ENCODE assay signal across 20 cellular contexts in the genomic region with DNA sequence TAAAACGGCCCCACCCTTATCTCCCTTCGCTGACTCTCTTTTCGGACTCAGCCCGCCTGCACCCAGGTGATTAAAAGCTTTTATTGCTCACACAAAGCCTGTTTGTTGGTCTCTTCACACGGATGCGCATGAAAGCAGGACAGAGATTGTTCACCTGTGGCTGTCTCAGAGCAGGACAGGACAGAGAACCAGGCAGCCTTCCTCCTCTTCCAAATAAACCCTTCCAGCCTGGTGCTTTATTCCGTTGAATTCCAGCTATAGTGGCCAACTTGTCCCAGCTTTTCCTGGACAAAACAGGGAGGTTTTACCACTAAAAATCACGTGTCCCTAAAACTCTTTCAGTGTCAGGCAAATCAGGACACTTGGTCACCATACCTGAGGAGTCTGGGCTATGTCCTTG. TPM values are rescaled to one million over a fixed set of nuclear protein-coding genes. Genes with fewer than 3 reads are reported as not detected.
DNase-seq lines count a peak whose midpoint lies in the region; ATAC-seq and TF ChIP-seq lines count a peak whose summit lies in the region.
"Had no signal": no experiment of that assay in that cellular context is flagged by ENCODE, and none has a peak within 500 bp of the region (broad histone marks: within the 10 kb centered on the region; RNA-seq: fewer than 3 reads in every experiment).

No MANE protein-coding gene starts in this region.

- H3K79me2 ChIP-seq in PC-3 (ENCODE audit: low read length) = no peaks in the 10 kb centered on the region
- no peaks in the 10 kb centered on the region for H3K79me2 ChIP-seq in smooth muscle cell (ENCODE audit: low read depth)

- H3K36me3 ChIP-seq in PC-3 (ENCODE audit: low read depth, low read length) = no peaks in the 10 kb centered on the region
- no peaks in the 10 kb centered on the region for H3K36me3 ChIP-seq in iPS DF 6.9 (ENCODE audit: control insufficient read depth, insufficient read depth, low read length)
- H3K36me3 ChIP-seq in smooth muscle cell (ENCODE audit: low read depth) = no peaks in the 10 kb centered on the region

- no peak overlapping the region for H3K4me2 ChIP-seq in PC-3 (ENCODE audit: low read length)
- peak overlapping the region; percentile 40 for H3K4me2 ChIP-seq in smooth muscle cell

- CTCF ChIA-PET in PC-3 (lab: Charles Lee) = no interaction called here

- TSS peak; percentile 26 for BruUV-seq in PC-3 (replicated peaks; lab: Mats Ljungman, UMichigan)

- H3F3A ChIP-seq in PC-3 (ENCODE audit: low read length, unreplicated experiment) = no peaks in the 10 kb centered on the region
- H3F3A ChIP-seq in smooth muscle cell (ENCODE audit: low read depth) = peaks cover 3% of the 10 kb centered on the region

- DNase-seq in NCI-H748 (lab: John Stamatoyannopoulos, UW; ENCODE audit: unreplicated experiment) = peak; percentile 32
- no peak for DNase-seq in NCI-H748 treated with DMSO at 0.1 percent for 48 hours (lab: John Stamatoyannopoulos, UW)
- no peak for DNase-seq in PC-3
- no peak for DNase-seq in iPS DF 6.9 (ENCODE audit: low read depth, low spot score)
- no peak for DNase-seq in smooth muscle cell (lab: John Stamatoyannopoulos, UW; ENCODE audit: unreplicated experiment)
- DNase-seq in amygdala (lab: John Stamatoyannopoulos, UW) = no peak
- DNase-seq: 8988T; CD4-positive, alpha-beta memory T cell; NCI-H1048; NCI-H2107; NCI-H524 treated with DMSO at 0.1 percent for 48 hours; NK-92 treated with Interleukin-12 subunit alpha and Interleukin-12 subunit beta, amount 100 ng/mL, for 24 hours; OCI-M1 had no signal

- no peak overlapping the region for H3K9ac ChIP-seq in PC-3 (ENCODE audit: low read length)
- no peak overlapping the region for H3K9ac ChIP-seq in smooth muscle cell (ENCODE audit: low read depth)
- H3K9ac ChIP-seq: GM23248 had no signal

- no peak for TF ChIP-seq CTCF in PC-3 (conservative IDR thresholded peaks at IDR 0.05; ENCODE audit: low read depth, low read length)
- TF ChIP-seq CTCF in smooth muscle cell (IDR thresholded peaks at IDR 0.05; ENCODE audit: borderline replicate concordance, insufficient read depth, poor library complexity, severe bottlenecking) = no peak

- no peak overlapping the region for H3K27ac ChIP-seq in PC-3 (ENCODE audit: low read length)
- peak overlapping the region; percentile 70 for H3K27ac ChIP-seq in iPS DF 6.9 (ENCODE audit: low read length)
- no peak overlapping the region for H3K27ac ChIP-seq in smooth muscle cell (ENCODE audit: low read depth)
- H3K27ac ChIP-seq: RWPE1 had no signal

- H2AFZ ChIP-seq in PC-3 (ENCODE audit: low read length) = no peak overlapping the region
- H2AFZ ChIP-seq in smooth muscle cell (ENCODE audit: low read depth) = no peak overlapping the region

- H3K9me2 ChIP-seq in PC-3 (replicated peaks; ENCODE audit: low read length) = no peaks in the 10 kb centered on the region

- WGBS in iPS DF 6.9 (ENCODE audit: insufficient coverage, insufficient read length) = no CpG with 5 or more reads among the region's 8 CpGs
- 13% methylated on average over 8 of the region's 8 CpGs for WGBS in smooth muscle cell (ENCODE audit: low lambda C conversion rate)

- H3K9me3 ChIP-seq in PC-3 (ENCODE audit: low read length) = no peaks in the 10 kb centered on the region
- no peaks in the 10 kb centered on the region for H3K9me3 ChIP-seq in iPS DF 6.9 (ENCODE audit: control insufficient read depth, insufficient read depth, low read length)
- H3K9me3 ChIP-seq in smooth muscle cell (replicated peaks; ENCODE audit: low read depth) = no peaks in the 10 kb centered on the region

- ATAC-seq in PC-3 (peak; percentile 25), GM19328 (IDR thresholded peaks at IDR 0.05; ENCODE audit: unreplicated experiment) (no peak), HG03095 (IDR thresholded peaks at IDR 0.05; ENCODE audit: unreplicated experiment) (no peak)

- H4K20me1 ChIP-seq in PC-3 (ENCODE audit: low read length) (no peaks in the 10 kb centered on the region), smooth muscle cell (ENCODE audit: low read depth) (no peaks in the 10 kb centered on the region)

- H3K4me1 ChIP-seq in PC-3 (ENCODE audit: insufficient read depth, low read length) = peaks cover 10% of the 10 kb centered on the region; the same call in 1 of the 2 replicates
- H3K4me1 ChIP-seq in iPS DF 6.9 (ENCODE audit: control insufficient read depth, insufficient read depth, low read length) = peaks cover 7% of the 10 kb centered on the region
- peaks cover 18% of the 10 kb centered on the region for H3K4me1 ChIP-seq in smooth muscle cell (ENCODE audit: low read depth)

- no peaks in the 10 kb centered on the region for H3K27me3 ChIP-seq in PC-3 (ENCODE audit: low read length)
- no peaks in the 10 kb centered on the region for H3K27me3 ChIP-seq in iPS DF 6.9 (ENCODE audit: control insufficient read depth, insufficient read depth, low read length)
- no peaks in the 10 kb centered on the region for H3K27me3 ChIP-seq in smooth muscle cell (ENCODE audit: low read depth)

- POLR2A ChIA-PET in PC-3 (lab: Charles Lee; ENCODE audit: unreplicated experiment) = no interaction called here

- intact Hi-C loops in PC-3 (cut with micrococcal nuclease) = no loop called here

- H3K4me3 ChIP-seq in PC-3 (ENCODE audit: low read length) (no peak overlapping the region), iPS DF 6.9 (ENCODE audit: low read length) (no peak overlapping the region), smooth muscle cell (no peak overlapping the region)
- H3K4me3 ChIP-seq: GM12878 had no signal

RNA-seq across cellular contexts. Expression of a gene that starts 9.5 kb away (rescaled TPM):
- total RNA-seq in PC-3 (2014; rRNA removed) = not detected in 2 replicates
- not detected in 2 replicates for total RNA-seq in smooth muscle cell
- polyA plus RNA-seq in smooth muscle cell = not detected in 2 replicates
- total RNA-seq: Calu3; CD4-positive, alpha-beta memory T cell; GM12878; GM23248 had no signal
- polyA plus RNA-seq: BJ; CD4-positive, alpha-beta memory T cell; GM12878; GM23248 had no signal
